ENCODE assay signal across 9 cellular contexts in genomic region chr13:39036212-39036611, GRCh38. TPM values are rescaled to one million over a fixed set of nuclear protein-coding genes. Genes with fewer than 3 reads are reported as not detected.
DNase-seq lines count a peak whose midpoint lies in the region; ATAC-seq, FAIRE-seq and TF ChIP-seq lines count a peak whose summit lies in the region.
"Had no signal": no experiment of that assay in that cellular context is flagged by ENCODE, and none has a peak within 500 bp of the region (broad histone marks: within the 10 kb centered on the region; RNA-seq: fewer than 3 reads in every experiment).

No MANE protein-coding gene starts in this region.

- H3K9ac ChIP-seq in GM23248 (peak overlapping the region; percentile 88), fibroblast of lung (ENCODE audit: insufficient read depth, low read length) (no peak overlapping the region), rectal smooth muscle tissue (ENCODE audit: low read length) (no peak overlapping the region)

- H3K4me3 ChIP-seq in A549 (peak overlapping the region; percentile 75), GM23248 (peak overlapping the region; percentile 97), fibroblast of lung (replicated peaks in 1 of 4; ENCODE audit: control extremely low read depth in 1 of 4, insufficient read depth in 1 of 4, low read depth in 3 of 4, low read length in 4 of 4) (peak overlapping the region; percentile 89 to 99 (median 96)), rectal smooth muscle tissue (ENCODE audit: low read length) (peak overlapping the region; percentile 100)

- TF ChIP-seq EP300 in A549 (IDR thresholded peaks at IDR 0.05) = no peak

- no peaks in the 10 kb centered on the region for H3K36me3 ChIP-seq in GM23248 (ENCODE audit: low read depth)
- no peaks in the 10 kb centered on the region for H3K36me3 ChIP-seq in fibroblast of lung (ENCODE audit: control insufficient read depth, insufficient read depth, low read length)
- H3K36me3 ChIP-seq in rectal smooth muscle tissue (ENCODE audit: control insufficient read depth, insufficient read depth, low read length) = no peaks in the 10 kb centered on the region

- H3K27me3 Mint-ChIP-seq in T-helper 1 cell treated with Interleukin-12 subunit alpha and Interleukin-12 subunit beta and Interleukin-4 antibody, amounts not matched to agents 30 μg/mL and 1 μg/mL, for 36 hours (ENCODE audit: low read depth) = no peaks in the 10 kb centered on the region

- H2AFZ ChIP-seq in GM23248 (peak overlapping the region; percentile 99), fibroblast of lung (ENCODE audit: low read length) (no peak overlapping the region)

- in situ Hi-C loops in GM23248 (cut with MboI) = loop anchor here (25.0 kb wide), 1 partner anchor 576 kb away; the partner anchor contains the start of gene LHFPL6

- DNase-seq in A549 (ENCODE audit: low read depth in 1 of 2, low spot score in 1 of 2) = no peak
- DNase-seq in GM23248 = peak; percentile 37
- DNase-seq in fibroblast of lung (ENCODE audit: low read depth in 2 of 2) = peak; percentile 19 to 36
- no peak for DNase-seq in NCI-H446 (lab: John Stamatoyannopoulos, UW)
- DNase-seq in posterior vena cava (ENCODE audit: low spot score) = no peak

- no peak for ATAC-seq in A549
- ATAC-seq in GM21367 (IDR thresholded peaks at IDR 0.05; ENCODE audit: unreplicated experiment) = no peak

- TF ChIP-seq CTCF in A549 (IDR thresholded peaks at IDR 0.05) = no peak
- TF ChIP-seq CTCF in fibroblast of lung (conservative IDR thresholded peaks at IDR 0.05 in 1 of 2, IDR thresholded peaks at IDR 0.05 in 1 of 2; ENCODE audit: low read depth in 1 of 2, low read length in 2 of 2) = no peak

- intact Hi-C loops in posterior vena cava (cut with DNase I) = no loop called here

- H3K4me1 ChIP-seq in A549 (peaks cover 14% of the 10 kb centered on the region; the same call in 2 of the 3 replicates), GM23248 (ENCODE audit: insufficient read depth) (peaks cover 17% of the 10 kb centered on the region), fibroblast of lung (ENCODE audit: control insufficient read depth, extremely low read depth, insufficient read depth, low read length) (no peaks in the 10 kb centered on the region), rectal smooth muscle tissue (ENCODE audit: control insufficient read depth, insufficient read depth, low read length) (peaks cover 9% of the 10 kb centered on the region)

- H3K79me2 ChIP-seq in GM23248 (ENCODE audit: insufficient read depth) = peaks cover 75% of the 10 kb centered on the region
- H3K79me2 ChIP-seq in fibroblast of lung (ENCODE audit: control insufficient read depth, insufficient read depth, low read length) = peaks cover 52% of the 10 kb centered on the region

- no peak for TF ChIP-seq POLR2A in A549 (IDR thresholded peaks at IDR 0.05; ENCODE audit: low read length)

- POLR2A ChIA-PET in A549 (lab: Yijun Ruan, JAX) = no interaction called here

- H3K9me3 ChIP-seq in A549 = no peaks in the 10 kb centered on the region
- H3K9me3 ChIP-seq in GM23248 (ENCODE audit: low read depth) = no peaks in the 10 kb centered on the region
- H3K9me3 ChIP-seq in fibroblast of lung (ENCODE audit: control insufficient read depth, insufficient read depth, low read depth, low read length) = no peaks in the 10 kb centered on the region

- no peak for TF ChIP-seq RAD21 in A549 (conservative IDR thresholded peaks at IDR 0.05 in 1 of 2, IDR thresholded peaks at IDR 0.05 in 1 of 2)

- H3K4me1 Mint-ChIP-seq in T-helper 1 cell treated with Interleukin-12 subunit alpha and Interleukin-12 subunit beta and Interleukin-4 antibody, amounts not matched to agents 30 μg/mL and 1 μg/mL, for 36 hours (ENCODE audit: low read depth) = peaks cover 40% of the 10 kb centered on the region

- H3K27me3 ChIP-seq in GM23248 (replicated peaks; ENCODE audit: insufficient read depth) (no peaks in the 10 kb centered on the region), fibroblast of lung (ENCODE audit: control insufficient read depth, insufficient read depth, low read length) (no peaks in the 10 kb centered on the region), rectal smooth muscle tissue (ENCODE audit: control insufficient read depth, insufficient read depth, low read length) (no peaks in the 10 kb centered on the region)

- H3F3A ChIP-seq in GM23248 (ENCODE audit: insufficient read depth) = no peaks in the 10 kb centered on the region

- peak overlapping the region; percentile 96 for H3K4me2 ChIP-seq in A549
- peak overlapping the region; percentile 98 for H3K4me2 ChIP-seq in GM23248 (ENCODE audit: unreplicated experiment)
- H3K4me2 ChIP-seq in fibroblast of lung (ENCODE audit: extremely low read depth, insufficient read depth, low read length) = peak overlapping the region; percentile 92

- H3K4me3 Mint-ChIP-seq in T-helper 1 cell treated with Interleukin-12 subunit alpha and Interleukin-12 subunit beta and Interleukin-4 antibody, amounts not matched to agents 30 μg/mL and 1 μg/mL, for 36 hours = peak overlapping the region; percentile 88

- 14% methylated on average over 9 of the region's 9 CpGs for WGBS in A549 (ENCODE audit: missing lambda C conversion rate)
- 4 to 6% methylated on average over 9 of the region's 9 CpGs for WGBS in GM23248 (ENCODE audit: low coverage in 1 of 2, low lambda C conversion rate in 2 of 2, missing lambda C conversion rate in 2 of 2), 2 experiments

- peak overlapping the region; percentile 80 for H3K27ac Mint-ChIP-seq in T-helper 1 cell treated with Interleukin-12 subunit alpha and Interleukin-12 subunit beta and Interleukin-4 antibody, amounts not matched to agents 30 μg/mL and 1 μg/mL, for 36 hours

- CTCF ChIA-PET in A549 (lab: Yijun Ruan, JAX) = no interaction called here

- no peaks in the 10 kb centered on the region for H3K9me2 ChIP-seq in GM23248 (ENCODE audit: insufficient read depth)

- H3K9me3 Mint-ChIP-seq in T-helper 1 cell treated with Interleukin-12 subunit alpha and Interleukin-12 subunit beta and Interleukin-4 antibody, amounts not matched to agents 30 μg/mL and 1 μg/mL, for 36 hours = no peaks in the 10 kb centered on the region

- H3K27ac ChIP-seq in A549 (peak overlapping the region; percentile 19 to 97; a peak in 3 of 6 replicates), GM23248 (0 out of 2 replicates have a peak overlapping the region, but pooled peaks have one; percentile 6), fibroblast of lung (ENCODE audit: insufficient read depth, low read length) (no peak overlapping the region), rectal smooth muscle tissue (ENCODE audit: low read depth, low read length) (no peak overlapping the region)

- no peak for FAIRE-seq in A549 (lab: Jason Lieb, UNC)

- H3K36me3 Mint-ChIP-seq in T-helper 1 cell treated with Interleukin-12 subunit alpha and Interleukin-12 subunit beta and Interleukin-4 antibody, amounts not matched to agents 30 μg/mL and 1 μg/mL, for 36 hours (ENCODE audit: low read depth) = peaks cover 4% of the 10 kb centered on the region

- H4K20me1 ChIP-seq in GM23248 (ENCODE audit: insufficient read depth) = 0 out of 2 replicates have a peak, but pooled peaks cover 4% of the 10 kb centered on the region
- H4K20me1 ChIP-seq in fibroblast of lung (ENCODE audit: control insufficient read depth, extremely low read depth, insufficient read depth, low read length) = no peaks in the 10 kb centered on the region

TF ChIP-seq in A549, 52 proteins besides CTCF, POLR2A, EP300 and RAD21 (continues in another document):
- TF ChIP-seq EHMT2 (IDR thresholded peaks at IDR 0.05; ENCODE audit: low read depth) = no peak
- no peak for TF ChIP-seq NR3C1 (IDR thresholded peaks at IDR 0.05)
- no peak for TF ChIP-seq ZNF302 (CRISPR knock-in tag; IDR thresholded peaks at IDR 0.05)

RNA-seq across cellular contexts. Expression of gene PROSER1, which starts 1.7 kb away (rescaled TPM):
- polyA plus RNA-seq in A549 (2011; rRNA removed) = 19.0 and 24.3 TPM in 2 replicates
- 8.4 and 11.6 TPM in 2 replicates for polyA plus RNA-seq in A549 (2012; cell fraction: cytosol; rRNA removed)
- 11.8 and 15.3 TPM in 2 replicates for polyA plus RNA-seq in A549 (2012; cell fraction: nucleus; rRNA removed)
- polyA plus RNA-seq in A549 (2017; fragmentation: RNase III; extraction: RNeasy Plus Mini Kit Qiagen cat#74134 plus additional on column Dnase treatment) = 9.9 to 10.5 TPM (median 10.2 TPM) in 3 replicates
- 10.4 and 13.8 TPM in 2 replicates for polyA minus RNA-seq in A549 (2011; rRNA and poly(A)+ RNA removed)
- total RNA-seq in GM23248 (2014; rRNA removed; shearing (Covaris generic)) = 6.7 and 19.3 TPM in 2 replicates
- 7.6 and 8.3 TPM in 2 replicates for polyA plus RNA-seq in GM23248 (2016; fragmentation: Nextera tagmentation; extraction: Ambion mirVana)
- total RNA-seq in fibroblast of lung = 7.4 and 13.9 TPM in 2 replicates
- polyA plus RNA-seq in fibroblast of lung = 9.5 and 13.7 TPM in 2 replicates
- polyA plus RNA-seq in fibroblast of lung (2012) = 8.3 and 11.2 TPM in 2 replicates
- polyA minus RNA-seq in fibroblast of lung (ENCODE audit: low replicate concordance) = 11.2 and 11.8 TPM in 2 replicates
- total RNA-seq in posterior vena cava = 10 to 100 TPM; 14.8 to 19.8 TPM

RNA-seq across cellular contexts. Expression of gene NHLRC3, which starts 2.0 kb away (rescaled TPM):
- polyA plus RNA-seq in A549 (2011; rRNA removed) (9.3 and 13.7 TPM in 2 replicates), A549 (2017; fragmentation: RNase III; extraction: RNeasy Plus Mini Kit Qiagen cat#74134 plus additional on column Dnase treatment) (5.9 to 8.2 TPM (median 7.3 TPM) in 3 replicates), GM23248 (2016; fragmentation: Nextera tagmentation; extraction: Ambion mirVana) (6.6 and 7.8 TPM in 2 replicates), fibroblast of lung (7.5 and 9.8 TPM in 2 replicates)
- 2.7 and 3.0 TPM in 2 replicates for polyA plus RNA-seq in A549 (2012; cell fraction: cytosol; rRNA removed)
- polyA plus RNA-seq in A549 (2012; cell fraction: nucleus; rRNA removed) = 2.6 and 5.4 TPM in 2 replicates
- 6.2 and 7.4 TPM in 2 replicates for polyA minus RNA-seq in A549 (2011; rRNA and poly(A)+ RNA removed)
- 7.6 and 12.9 TPM in 2 replicates for total RNA-seq in GM23248 (2014; rRNA removed; shearing (Covaris generic))
- total RNA-seq in fibroblast of lung (21.6 and 24.3 TPM in 2 replicates), posterior vena cava (10 to 100 TPM; 15.0 to 22.9 TPM)
- polyA plus RNA-seq in fibroblast of lung (2012) = 7.2 TPM in 2 replicates
- polyA minus RNA-seq in fibroblast of lung (ENCODE audit: low replicate concordance) = 0.51 and 3.0 TPM in 2 replicates

RNA-seq across cellular contexts. Expression of gene STOML3, which starts 45.6 kb away (rescaled TPM):
- polyA plus RNA-seq in A549 (2011; rRNA removed) (not detected in 2 replicates), A549 (2017; fragmentation: RNase III; extraction: RNeasy Plus Mini Kit Qiagen cat#74134 plus additional on column Dnase treatment) (not detected in 3 replicates), GM23248 (2016; fragmentation: Nextera tagmentation; extraction: Ambion mirVana) (not detected in 2 replicates), fibroblast of lung (not detected in 2 replicates)
- polyA plus RNA-seq in A549 (2012; cell fraction: cytosol; rRNA removed) = not detected in 2 replicates
- polyA plus RNA-seq in A549 (2012; cell fraction: nucleus; rRNA removed) = not detected in 2 replicates
- not detected in 2 replicates for polyA minus RNA-seq in A549 (2011; rRNA and poly(A)+ RNA removed)
- total RNA-seq in GM23248 (2014; rRNA removed; shearing (Covaris generic)) = not detected in 2 replicates
- total RNA-seq in fibroblast of lung (not detected in 2 replicates), posterior vena cava (not detected)
- not detected in 2 replicates for polyA plus RNA-seq in fibroblast of lung (2012)
- not detected in 2 replicates for polyA minus RNA-seq in fibroblast of lung (ENCODE audit: low replicate concordance)
- total RNA-seq: myocyte had no signal

Comparison
In these comparisons a context has a peak if more than half of its experiments do, and no peak if none do; other contexts are left out.
1. DNase-seq: peak in GM23248 (single experiment) and fibroblast of lung (2 of 2); none in A549 (0 of 2), NCI-H446 (0 of 2) and posterior vena cava (single experiment).
2. H3K27ac ChIP-seq: peak in A549 (2 of 2) and GM23248 (single experiment); none in fibroblast of lung (single experiment) and rectal smooth muscle tissue (single experiment).
3. Peak in every context shown above with its lines, with median percentiles within 50 percentile points of each other: H3K4me2 ChIP-seq and H3K4me3 ChIP-seq.